7 cellular contexts compared by ENCODE assay signal in the genomic region with DNA sequence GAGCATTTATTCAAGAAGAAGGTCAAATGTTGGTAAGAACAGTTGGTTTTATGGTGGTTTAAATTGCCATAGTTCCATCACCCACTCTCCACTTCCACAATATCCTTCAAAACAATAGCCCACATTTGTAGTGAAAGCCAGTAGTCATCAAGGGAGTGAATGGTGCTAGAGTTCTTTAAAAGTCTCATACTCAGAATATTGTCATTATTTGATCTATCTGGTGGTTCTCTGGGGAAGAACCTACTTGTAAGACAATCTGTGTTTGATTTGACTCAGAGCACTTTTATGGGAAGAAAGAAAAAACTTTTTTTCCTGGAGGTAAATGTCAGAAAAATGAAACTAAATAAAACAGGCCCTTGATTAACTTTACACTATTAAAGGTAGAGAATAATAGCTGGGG.
"Had no signal": no experiment of that assay in that cellular context is flagged by ENCODE, and none has a peak within 500 bp of the region (broad histone marks: within the 10 kb centered on the region; RNA-seq: fewer than 3 reads in every experiment).

No MANE protein-coding gene starts in this region.

- H3K4me3 ChIP-seq: K562 had no signal

- DNase-seq: IMR-90, KBM-7, KG1 had no signal

- ATAC-seq: HepG2, K562 had no signal

- H3K9ac ChIP-seq: KMS-11 had no signal

- H3K27ac ChIP-seq: HL-60, KMS-11 had no signal

- H3K4me2 ChIP-seq: KMS-11 had no signal
